8 cellular contexts compared by ENCODE assay signal in genomic region chr14:30558675-30559555, GRCh38. TPM values are rescaled to one million over a fixed set of nuclear protein-coding genes. Genes with fewer than 3 reads are reported as not detected.
DNase-seq lines count a peak whose midpoint lies in the region; ATAC-seq and TF ChIP-seq lines count a peak whose summit lies in the region.

TSS of gene G2E3 (plus strand) at chr14:30559158. CDS start at chr14:30581080, 21,922 bp downstream.

- DNase-seq in AML-193 (lab: John Stamatoyannopoulos, UW), result peak; percentile 78 to 83
- DNase-seq in NCI-H446 treated with DMSO at 0.1 percent for 48 hours (lab: John Stamatoyannopoulos, UW), result peak; percentile 82
- peak; percentile 93 for DNase-seq in activated CD4-positive, alpha-beta T cell treated with anti-CD3 and anti-CD28 coated beads for 48 hours
- DNase-seq in coronary artery (ENCODE audit: low spot score), result peak; percentile 90
- DNase-seq in left colon, result peak; percentile 87 to 93
- peak; percentile 89 for DNase-seq in stimulated activated CD4-positive, alpha-beta T cell treated with anti-CD3 and anti-CD28 coated beads, Interleukin-1b, Interleukin-23, amount 100 ng/mL, for 48 hours

- TF ChIP-seq POLR2A in GM19099 (IDR thresholded peaks at IDR 0.05; ENCODE audit: extremely low read depth, insufficient read length, low read depth), result peak; percentile 83

- no peak for TF ChIP-seq CTCF in coronary artery (IDR thresholded peaks at IDR 0.05)

- peak; percentile 98 for ATAC-seq in HG03378 (IDR thresholded peaks at IDR 0.05; ENCODE audit: unreplicated experiment)
- ATAC-seq in left colon, result peak; percentile 99

- intact Hi-C loops in left colon (cut with DNase I, micrococcal nuclease), result no loop called here

- H3K27ac ChIP-seq in coronary artery, result peak within 1 kb of the TSS; percentile 39 to 80

- peak within 1 kb of the TSS; percentile 95 for H3K4me3 ChIP-seq in coronary artery

RNA-seq across cellular contexts. Expression of gene G2E3, which starts in this region (rescaled TPM):
- total RNA-seq in left colon, result 10 to 100 TPM; 12.9 to 14.2 TPM

Comparison
In these comparisons a context has a peak if more than half of its experiments do, and no peak if none do; other contexts are left out.
1. Peak in every context shown above with its lines: DNase-seq, ATAC-seq, H3K4me3 ChIP-seq and H3K27ac ChIP-seq.